Comparison of ENCODE assay signal across 27 cellular contexts in the genomic region with DNA sequence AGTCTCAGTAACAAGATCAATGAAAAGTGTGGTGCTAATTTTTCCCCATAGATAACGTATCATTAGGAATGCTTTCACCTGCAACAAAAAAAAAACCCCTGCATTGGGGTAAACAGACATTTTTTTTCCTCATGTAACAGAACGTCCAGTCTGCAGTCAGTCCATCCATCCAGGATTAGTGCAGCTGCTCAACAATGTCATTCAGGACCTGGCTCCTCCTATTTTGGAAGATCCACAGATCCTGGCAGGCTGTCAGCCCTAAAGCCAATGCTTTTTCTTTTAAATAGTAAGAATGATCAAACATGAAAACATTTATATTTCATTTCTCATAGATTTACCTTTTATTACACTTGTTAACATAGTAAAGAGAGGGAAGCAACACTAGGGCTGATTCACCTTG.
"Had no signal": no experiment of that assay in that cellular context is flagged by ENCODE, and none has a peak within 500 bp of the region (broad histone marks: within the 10 kb centered on the region; RNA-seq: fewer than 3 reads in every experiment).

No MANE protein-coding gene starts in this region.

- H3K36me3 ChIP-seq: esophagus squamous epithelium, left ventricle myocardium inferior, ovary, sigmoid colon, uterus, WERI-Rb-1 had no signal

- H3K4me3 ChIP-seq: esophagus squamous epithelium, left ventricle myocardium inferior, lung, ovary, sigmoid colon, smooth muscle cell, uterus had no signal

- ATAC-seq: activated CD8-positive, alpha-beta T cell treated with anti-CD3 and anti-CD28 coated beads for 36 hours; activated naive CD8-positive, alpha-beta T cell treated with anti-CD3 and anti-CD28 coated beads, Interleukin-2, amount 50 U/mL, for 24 hours; naive thymus-derived CD4-positive, alpha-beta T cell; stimulated activated memory B cell treated with anti-CD40 and anti-IgM and Interleukin-4, amounts not matched to agents 10 μg/mL and 1 μg/mL and 100 μg/mL, for 72 hours; stimulated activated naive CD8-positive, alpha-beta T cell treated with anti-CD3 and anti-CD28 coated beads, Interleukin-15, amount 100 ng/mL, for 72 hours; T-helper 17 cell had no signal

- FAIRE-seq: bronchial epithelial cell, endometrium had no signal

- H3K9me3 ChIP-seq: esophagus squamous epithelium, left ventricle myocardium inferior, ovary, sigmoid colon, uterus had no signal

- H3K27me3 ChIP-seq: esophagus squamous epithelium, ovary, sigmoid colon, uterus had no signal

- H3K4me1 ChIP-seq: sigmoid colon, uterus had no signal

- H3K27ac ChIP-seq: epithelial cell of prostate, esophagus squamous epithelium, left ventricle myocardium inferior, ovary, sigmoid colon, uterus, WERI-Rb-1 had no signal

- H3K4me2 ChIP-seq: smooth muscle cell had no signal

- DNase-seq: activated CD4-positive, alpha-beta T cell treated with anti-CD3 and anti-CD28 coated beads, Interleukin-2, amount 10 ng/mL, durations not matched to agents 24 days and 14 days; activated CD4-positive, CD25-positive, alpha-beta regulatory T cell treated with anti-CD3 and anti-CD28 coated beads, Interleukin-2, amount 50 U/mL, for 72 hours; activated CD8-positive, alpha-beta T cell treated with anti-CD3 and anti-CD28 coated beads for 36 hours; activated naive CD8-positive, alpha-beta T cell treated with anti-CD3 and anti-CD28 coated beads, Interleukin-2, amount 50 U/mL, for 24 hours; activated T-cell treated with anti-CD3 and anti-CD28 coated beads, Interleukin-2, amount 50 U/mL, for 48 hours; amygdala; effector CD8-positive, alpha-beta T cell; esophagus squamous epithelium; foreskin melanocyte; left ventricle myocardium inferior; naive thymus-derived CD4-positive, alpha-beta T cell; ovary; sigmoid colon; stimulated activated CD4-positive, alpha-beta T cell treated with anti-CD3 and anti-CD28 coated beads, Interleukin-1b, Interleukin-23, amount 100 ng/mL, for 48 hours; stimulated activated CD4-positive, alpha-beta T cell treated with anti-CD3 and anti-CD28 coated beads, Interleukin-4, amount 100 ng/mL, for 4 hours; stimulated activated CD8-positive, alpha-beta memory T cell treated with anti-CD3 and anti-CD28 coated beads, Interleukin-4, amount 100 ng/mL, for 48 hours; stimulated activated naive CD8-positive, alpha-beta T cell treated with anti-CD3 and anti-CD28 coated beads, Interleukin-15, amount 100 ng/mL, for 72 hours; T-helper 17 cell; T1000; uterus; WERI-Rb-1 had no signal
